In genomic region chr22:45511847-45512261, GRCh38 we compare ENCODE assay signal across 11 cellular contexts. TPM values are rescaled to one million over a fixed set of nuclear protein-coding genes. Genes with fewer than 3 reads are reported as not detected.
DNase-seq lines count a peak whose midpoint lies in the region; ATAC-seq and TF ChIP-seq lines count a peak whose summit lies in the region.
"Had no signal": no experiment of that assay in that cellular context is flagged by ENCODE, and none has a peak within 500 bp of the region (broad histone marks: within the 10 kb centered on the region; RNA-seq: fewer than 3 reads in every experiment).

No MANE protein-coding gene starts in this region.

- H3K4me3 Mint-ChIP-seq in osteocyte (ENCODE audit: unreplicated experiment) = peak overlapping the region; percentile 8
- H3K4me3 Mint-ChIP-seq in natural killer cell treated with Interleukin-12 subunit alpha and Interleukin-12 subunit beta and Interleukin-15 and Interleukin-18, amount 100 ng/mL, for 72 hours = no peak overlapping the region
- H3K4me3 Mint-ChIP-seq: T-helper 1 cell treated with Interleukin-12 subunit alpha and Interleukin-12 subunit beta and Interleukin-4 antibody, amounts not matched to agents 30 μg/mL and 1 μg/mL, for 36 hours had no signal

- ATAC-seq in SK-N-SH treated with all-trans-retinoic acid at 6 μM for 48 hours = peak; percentile 75
- ATAC-seq in HG03378 (IDR thresholded peaks at IDR 0.05; ENCODE audit: unreplicated experiment) = no peak
- ATAC-seq in natural killer cell treated with Interleukin-12 subunit alpha and Interleukin-12 subunit beta and Interleukin-15 and Interleukin-18, amount 100 ng/mL, for 72 hours = no peak
- ATAC-seq in HG02623 (IDR thresholded peaks at IDR 0.05; ENCODE audit: unreplicated experiment) = no peak
- ATAC-seq: activated naive CD4-positive, alpha-beta T cell treated with anti-CD3 and anti-CD28 coated beads, Interleukin-2, amount 50 U/mL, for 72 hours had no signal

- peak overlapping the region; percentile 94 for H3K27ac Mint-ChIP-seq in osteocyte (ENCODE audit: unreplicated experiment)
- no peak overlapping the region for H3K27ac Mint-ChIP-seq in natural killer cell treated with Interleukin-12 subunit alpha and Interleukin-12 subunit beta and Interleukin-15 and Interleukin-18, amount 100 ng/mL, for 72 hours
- H3K27ac Mint-ChIP-seq: activated naive CD4-positive, alpha-beta T cell treated with anti-CD3 and anti-CD28 coated beads, Interleukin-2, amount 50 U/mL, for 72 hours; T-helper 1 cell treated with Interleukin-12 subunit alpha and Interleukin-12 subunit beta and Interleukin-4 antibody, amounts not matched to agents 30 μg/mL and 1 μg/mL, for 36 hours had no signal

- TF ChIP-seq CTCF in AG04450 (IDR thresholded peaks at IDR 0.05; ENCODE audit: low read depth, low read length) (no peak), osteocyte (IDR thresholded peaks at IDR 0.05) (no peak)

- CTCF ChIA-PET in AG04450 (lab: Charles Lee) = no interaction called here

- no peak overlapping the region for H3K4me3 ChIP-seq in AG04450 (ENCODE audit: low read depth, low read length)

- H3K36me3 Mint-ChIP-seq in osteocyte (ENCODE audit: unreplicated experiment) = no peaks in the 10 kb centered on the region
- no peaks in the 10 kb centered on the region for H3K36me3 Mint-ChIP-seq in natural killer cell treated with Interleukin-12 subunit alpha and Interleukin-12 subunit beta and Interleukin-15 and Interleukin-18, amount 100 ng/mL, for 72 hours
- H3K36me3 Mint-ChIP-seq: activated naive CD4-positive, alpha-beta T cell treated with anti-CD3 and anti-CD28 coated beads, Interleukin-2, amount 50 U/mL, for 72 hours had no signal

- peaks cover 65% of the 10 kb centered on the region for H3K4me1 Mint-ChIP-seq in osteocyte (ENCODE audit: unreplicated experiment)
- no peaks in the 10 kb centered on the region for H3K4me1 Mint-ChIP-seq in natural killer cell treated with Interleukin-12 subunit alpha and Interleukin-12 subunit beta and Interleukin-15 and Interleukin-18, amount 100 ng/mL, for 72 hours (ENCODE audit: low read depth in 2 of 2)

- POLR2A ChIA-PET in AG04450 (lab: Yijun Ruan, JAX) = interaction anchor here (0.8 to 2.2 kb wide), 5 partner anchors 8 to 41 kb away, joined by 3 to 10 read pairs (median 3); no protein-coding TSS in a partner anchor

- H3K27ac ChIP-seq in AG04450 (ENCODE audit: low read depth, low read length) = peak overlapping the region; percentile 87
- H3K27ac ChIP-seq: C4-2B had no signal

- H3K9me3 Mint-ChIP-seq in osteocyte (ENCODE audit: unreplicated experiment) = no peaks in the 10 kb centered on the region
- H3K9me3 Mint-ChIP-seq in natural killer cell treated with Interleukin-12 subunit alpha and Interleukin-12 subunit beta and Interleukin-15 and Interleukin-18, amount 100 ng/mL, for 72 hours = no peaks in the 10 kb centered on the region
- H3K9me3 Mint-ChIP-seq: activated naive CD4-positive, alpha-beta T cell treated with anti-CD3 and anti-CD28 coated beads, Interleukin-2, amount 50 U/mL, for 72 hours; T-helper 1 cell treated with Interleukin-12 subunit alpha and Interleukin-12 subunit beta and Interleukin-4 antibody, amounts not matched to agents 30 μg/mL and 1 μg/mL, for 36 hours had no signal

- H3K9me3 ChIP-seq in AG04450 (ENCODE audit: control insufficient read depth, insufficient read depth, low read length) = no peaks in the 10 kb centered on the region; the same call in 1 of the 2 replicates

- no peaks in the 10 kb centered on the region for H3K27me3 Mint-ChIP-seq in osteocyte (ENCODE audit: unreplicated experiment)
- peaks cover 0 to 3% of the 10 kb centered on the region in 2 donors for H3K27me3 Mint-ChIP-seq in natural killer cell treated with Interleukin-12 subunit alpha and Interleukin-12 subunit beta and Interleukin-15 and Interleukin-18, amount 100 ng/mL, for 72 hours

- no peaks in the 10 kb centered on the region for H3K27me3 ChIP-seq in AG04450 (ENCODE audit: control insufficient read depth, insufficient read depth, low read length)

- DNase-seq in AG04450 (ENCODE audit: low read depth, low spot score) (peak; percentile 88), glomerular visceral epithelial cell (ENCODE audit: extremely low spot score) (peak; percentile 79), osteocyte (ENCODE audit: extremely low spot score, unreplicated experiment) (no peak)
- no peak for DNase-seq in natural killer cell treated with Interleukin-12 subunit alpha and Interleukin-12 subunit beta and Interleukin-15 and Interleukin-18, amount 100 ng/mL, for 72 hours (ENCODE audit: low spot score)
- DNase-seq in activated naive CD4-positive, alpha-beta T cell treated with anti-CD3 and anti-CD28 coated beads, Interleukin-2, amount 50 U/mL, for 16 hours = no peak

TF ChIP-seq in SK-N-SH treated with all-trans-retinoic acid at 6 μM for 48 hours, 23 proteins besides CTCF, POLR2A, EP300 and RAD21:
- TF ChIP-seq TOX (CRISPR knock-in tag; IDR thresholded peaks at IDR 0.05; ENCODE audit: borderline replicate concordance) = no peak
- TF ChIP-seq ZNF565 (CRISPR knock-in tag; conservative IDR thresholded peaks at IDR 0.05; ENCODE audit: low read depth) = no peak
- no peak for TF ChIP-seq ZNF8 (CRISPR knock-in tag; IDR thresholded peaks at IDR 0.05)
- TF ChIP-seq ZFP3 (CRISPR knock-in tag; IDR thresholded peaks at IDR 0.05) = no peak
- no peak for TF ChIP-seq TSHZ2 (CRISPR knock-in tag; IDR thresholded peaks at IDR 0.05)
- TF ChIP-seq CSDC2 (CRISPR knock-in tag; IDR thresholded peaks at IDR 0.05) = no peak
- TF ChIP-seq ZNF70 (CRISPR knock-in tag; IDR thresholded peaks at IDR 0.05) = no peak
- no peak for TF ChIP-seq TCF4 (CRISPR knock-in tag; IDR thresholded peaks at IDR 0.05; ENCODE audit: borderline replicate concordance)
- no peak for TF ChIP-seq ISL1 (CRISPR knock-in tag; IDR thresholded peaks at IDR 0.05)

RNA-seq across cellular contexts. Expression of gene FBLN1, which starts 9.2 kb away (rescaled TPM):
- polyA plus RNA-seq in AG04450 (2011; rRNA removed) = 241 and 314 TPM in 2 replicates
- polyA minus RNA-seq in AG04450 (2011; rRNA and poly(A)+ RNA removed) = 112 and 137 TPM in 2 replicates
- 211 and 240 TPM in 2 replicates for total RNA-seq in osteocyte
- not detected for total RNA-seq in natural killer cell treated with Interleukin-12 subunit alpha and Interleukin-12 subunit beta and Interleukin-15 and Interleukin-18, amount 100 ng/mL, for 72 hours

Comparison
In these comparisons a context has a peak if more than half of its experiments do, and no peak if none do; other contexts are left out.
1. DNase-seq: peak in AG04450 (single experiment) and glomerular visceral epithelial cell (single experiment); none in osteocyte (single experiment), natural killer cell treated with Interleukin-12 subunit alpha and Interleukin-12 subunit beta and Interleukin-15 and Interleukin-18, amount 100 ng/mL, for 72 hours (single experiment) and activated naive CD4-positive, alpha-beta T cell treated with anti-CD3 and anti-CD28 coated beads, Interleukin-2, amount 50 U/mL, for 16 hours (single experiment).
2. RNA of gene FBLN1, which starts 9.2 kb away (total RNA-seq): 211 to 240 TPM in osteocyte; not detected in natural killer cell treated with Interleukin-12 subunit alpha and Interleukin-12 subunit beta and Interleukin-15 and Interleukin-18, amount 100 ng/mL, for 72 hours; every median in the first group is over 100 times any median in the second.